In the genomic region with DNA sequence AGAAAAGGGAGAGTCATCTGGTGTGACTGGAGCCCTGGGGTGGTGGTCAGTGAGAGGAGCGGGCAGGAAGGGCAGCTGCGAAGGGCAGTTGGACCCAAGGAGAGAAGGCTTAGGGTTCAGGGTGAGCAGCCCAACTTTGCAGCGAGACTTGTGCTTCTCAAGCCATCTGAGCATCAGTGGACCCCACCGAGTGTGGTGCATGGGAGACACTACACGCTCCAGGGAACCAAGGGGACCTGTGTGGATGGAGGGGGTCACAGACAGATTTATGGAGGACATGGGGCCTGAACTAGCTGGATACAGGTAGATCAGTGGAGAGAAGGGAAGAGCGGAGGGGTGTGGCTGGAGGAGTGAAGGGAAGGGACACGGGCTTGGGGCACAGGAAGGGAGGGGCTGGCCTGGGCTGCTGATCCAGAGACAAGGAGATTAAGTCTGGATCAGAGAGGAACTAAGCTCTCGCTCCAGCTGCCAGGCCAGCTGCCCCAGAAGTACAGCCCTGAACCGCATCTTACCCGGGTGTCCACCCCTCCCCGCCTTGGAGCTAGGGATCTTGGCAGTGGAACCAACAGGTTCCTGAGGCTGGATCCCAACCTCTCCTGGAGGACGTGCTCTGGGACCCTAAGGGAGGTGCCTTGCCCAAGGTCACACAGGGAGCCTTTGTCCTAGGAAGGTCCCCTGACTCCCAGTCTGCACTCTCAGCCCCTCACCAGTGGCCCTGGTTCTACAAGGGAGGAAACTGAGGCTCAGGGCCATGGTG, we compare ENCODE assay signal across 13 cellular contexts.
DNase-seq lines count a peak whose midpoint lies in the region; ATAC-seq and TF ChIP-seq lines count a peak whose summit lies in the region.
"Had no signal": no experiment of that assay in that cellular context is flagged by ENCODE, and none has a peak within 500 bp of the region (broad histone marks: within the 10 kb centered on the region; RNA-seq: fewer than 3 reads in every experiment).

No MANE protein-coding gene starts in this region.

- 73 to 81% (median 78%) methylated on average over 11 to 12 of the region's 12 CpGs for WGBS in heart left ventricle, 4 donors
- WGBS in neuronal stem cell (ENCODE audit: extremely low coverage in 2 of 2, insufficient read length in 2 of 2, insufficient replicate concordance in 1 of 2), 2 donors, result no CpG with 5 or more reads among the region's 12 CpGs

- no peak for TF ChIP-seq CTCF in heart left ventricle (IDR thresholded peaks at IDR 0.05)
- no peak for TF ChIP-seq CTCF in foreskin fibroblast (IDR thresholded peaks at IDR 0.05; ENCODE audit: low read depth, low read length)
- TF ChIP-seq CTCF in MM.1S (IDR thresholded peaks at IDR 0.05; ENCODE audit: low read length), result no peak

- H3K4ac ChIP-seq in neuronal stem cell (ENCODE audit: low read length), result peak overlapping the region; percentile 55

- no peak overlapping the region for H3K14ac ChIP-seq in neuronal stem cell (ENCODE audit: low read length)

- H3K9ac ChIP-seq in neuronal stem cell (ENCODE audit: low read depth, low read length, poor library complexity) (no peak overlapping the region), MM.1S (ENCODE audit: low read length) (no peak overlapping the region)

- no peak for TF ChIP-seq POLR2A in heart left ventricle (IDR thresholded peaks at IDR 0.05)

- H3K9me2 ChIP-seq in MM.1S (replicated peaks; ENCODE audit: insufficient read depth, low read length), result no peaks in the 10 kb centered on the region

- H3K9me3 ChIP-seq in heart left ventricle (no peaks in the 10 kb centered on the region), neuronal stem cell (replicated peaks in 1 of 2; ENCODE audit: control insufficient read depth in 2 of 2, insufficient read depth in 1 of 2, low read depth in 1 of 2, low read length in 2 of 2) (peaks cover 0 to 3% of the 10 kb centered on the region in 2 donors), MM.1S (replicated peaks; ENCODE audit: insufficient read depth, low read length) (no peaks in the 10 kb centered on the region)
- H3K9me3 ChIP-seq: transverse colon had no signal

- DNase-seq in heart left ventricle, result no peak
- no peak for DNase-seq in left cardiac atrium
- peak; percentile 61 for DNase-seq in ecto neural progenitor cell (ENCODE audit: low spot score)
- no peak for DNase-seq in neuronal stem cell (ENCODE audit: low spot score)
- no peak for DNase-seq in hepatic stellate cell (ENCODE audit: low spot score)
- DNase-seq in cerebellar nuclear complex (lab: John Stamatoyannopoulos, UW), result no peak
- no peak for DNase-seq in foreskin fibroblast
- DNase-seq in MM.1S, result no peak
- DNase-seq: activated CD4-positive, CD25-positive, alpha-beta regulatory T cell treated with anti-CD3 and anti-CD28 coated beads, Interleukin-2, amount 50 U/mL, for 72 hours; CD4-positive, alpha-beta memory T cell; NCI-H1694; T-helper 2 cell; transverse colon had no signal

- H3K79me2 ChIP-seq in MM.1S (ENCODE audit: low read length), result no peaks in the 10 kb centered on the region

- peak overlapping the region; percentile 29 for H3K18ac ChIP-seq in neuronal stem cell (ENCODE audit: low read length)

- no peaks in the 10 kb centered on the region for H4K20me1 ChIP-seq in MM.1S (ENCODE audit: insufficient read depth, low read length)

- no peaks in the 10 kb centered on the region for H3F3A ChIP-seq in MM.1S (ENCODE audit: insufficient read depth, low read length)

- H3K36me3 ChIP-seq in heart left ventricle (peaks cover 0 to 3% (median 0%) of the 10 kb centered on the region in 9 donors), neuronal stem cell (replicated peaks in 1 of 2; ENCODE audit: control insufficient read depth in 2 of 2, insufficient read depth in 2 of 2, low read length in 2 of 2) (peaks cover 0 to 10% of the 10 kb centered on the region in 2 donors), MM.1S (replicated peaks; ENCODE audit: insufficient read depth, low read length) (no peaks in the 10 kb centered on the region)
- H3K36me3 ChIP-seq: transverse colon had no signal

- H3K4me1 ChIP-seq in heart left ventricle, result peaks cover 5 to 54% (median 43%) of the 10 kb centered on the region in 12 donors
- H3K4me1 ChIP-seq in neuronal stem cell (ENCODE audit: control insufficient read depth in 2 of 2, insufficient read depth in 1 of 2, low read depth in 1 of 2, low read length in 2 of 2), result peaks cover 20 to 22% of the 10 kb centered on the region in 2 donors
- no peaks in the 10 kb centered on the region for H3K4me1 ChIP-seq in MM.1S (ENCODE audit: low read length)

- no peaks in the 10 kb centered on the region for H3K27me3 ChIP-seq in heart left ventricle
- no peaks in the 10 kb centered on the region for H3K27me3 ChIP-seq in neuronal stem cell (ENCODE audit: control insufficient read depth in 3 of 3, insufficient read depth in 3 of 3, low read depth in 1 of 3, low read length in 3 of 3)
- peaks cover 4% of the 10 kb centered on the region; the same call in 1 of the 2 replicates for H3K27me3 ChIP-seq in MM.1S (replicated peaks; ENCODE audit: insufficient read depth, low read length)

- no peak overlapping the region for H2AFZ ChIP-seq in neuronal stem cell (ENCODE audit: low read length)
- no peak overlapping the region for H2AFZ ChIP-seq in MM.1S (ENCODE audit: low read length)

- no peak overlapping the region for H2BK12ac ChIP-seq in neuronal stem cell (ENCODE audit: low read length)

- H4K91ac ChIP-seq in neuronal stem cell (ENCODE audit: low read depth, low read length, poor library complexity), result peak overlapping the region; percentile 16

- H3K79me1 ChIP-seq in neuronal stem cell (ENCODE audit: low read depth, low read length), result no peaks in the 10 kb centered on the region

- H3K4me3 ChIP-seq in heart left ventricle (no peak overlapping the region), neuronal stem cell (ENCODE audit: low read length in 2 of 2) (no peak overlapping the region), foreskin fibroblast (ENCODE audit: low read depth in 1 of 2, low read length in 2 of 2) (no peak overlapping the region), MM.1S (ENCODE audit: low read length) (no peak overlapping the region)
- H3K4me3 ChIP-seq: transverse colon had no signal

- peak overlapping the region; percentile 95 for H2AK5ac ChIP-seq in neuronal stem cell (ENCODE audit: low read depth, low read length)

- no peak overlapping the region for H4K8ac ChIP-seq in neuronal stem cell (ENCODE audit: low read depth, low read length)

- H2BK120ac ChIP-seq in neuronal stem cell (ENCODE audit: low read depth, low read length), result no peak overlapping the region

- peak overlapping the region; percentile 8 for H2BK15ac ChIP-seq in neuronal stem cell (ENCODE audit: low read length)

- no peak for ATAC-seq in heart left ventricle
- no peak for ATAC-seq in left cardiac atrium

- no peak overlapping the region for H3K4me2 ChIP-seq in neuronal stem cell (ENCODE audit: insufficient read depth, low read length, poor library complexity, severe bottlenecking)
- no peak overlapping the region for H3K4me2 ChIP-seq in MM.1S (ENCODE audit: low read depth, low read length)

- H2BK5ac ChIP-seq in neuronal stem cell (ENCODE audit: low read length), result no peak overlapping the region

- intact Hi-C loops in heart left ventricle (cut with DNase I), result no loop called here
- intact Hi-C loops in left cardiac atrium (cut with DNase I), result no loop called here

- no peak overlapping the region for H3K23ac ChIP-seq in neuronal stem cell (ENCODE audit: low read depth, low read length, poor library complexity)

- H3K27ac ChIP-seq in heart left ventricle, result peak overlapping the region in 10 of 12 donors; percentile 60 to 95 (median 90)
- no peak overlapping the region for H3K27ac ChIP-seq in neuronal stem cell (replicated peaks; ENCODE audit: low read length)
- no peak overlapping the region for H3K27ac ChIP-seq in MM.1S (ENCODE audit: low read length)

Comparison
In these comparisons a context has a peak if more than half of its experiments do, and no peak if none do; other contexts are left out.
1. H3K27ac ChIP-seq: peak in heart left ventricle (10 of 12); none in neuronal stem cell (single experiment) and MM.1S (single experiment).